Comparison of ENCODE assay signal across 26 cellular contexts in genomic region chr1:208300084-208300770, GRCh38.
"Had no signal": no experiment of that assay in that cellular context is flagged by ENCODE, and none has a peak within 500 bp of the region (broad histone marks: within the 10 kb centered on the region; RNA-seq: fewer than 3 reads in every experiment).

No MANE protein-coding gene starts in this region.

- H3K9me3 Mint-ChIP-seq: activated CD4-positive, alpha-beta memory T cell treated with anti-CD3 and anti-CD28 coated beads, Interleukin-2, amount 10 ng/mL, durations not matched to agents 7 days and 5 days; activated naive CD4-positive, alpha-beta T cell treated with anti-CD3 and anti-CD28 coated beads, Interleukin-2, amount 10 ng/mL, durations not matched to agents 7 days and 5 days; activated naive CD8-positive, alpha-beta T cell treated with anti-CD3 and anti-CD28 coated beads for 36 hours; activated T-cell treated with anti-CD3 and anti-CD28 coated beads, Interleukin-2, amount 50 U/mL, for 72 hours; activated T-helper 2 cell treated with anti-CD3 and anti-CD28 coated beads, Interferon-gamma antibody, Interleukin-2, Interleukin-4, amounts not matched to agents 10 μg/mL and 5 μg/mL and 100 μg/mL, durations not matched to agents 14 hours and 24 hours and 36 hours; T-cell had no signal

- H3K4me3 ChIP-seq: K562, SK-N-MC had no signal

- H3K36me3 ChIP-seq: WERI-Rb-1 had no signal

- H3K27me3 Mint-ChIP-seq: activated naive CD4-positive, alpha-beta T cell treated with anti-CD3 and anti-CD28 coated beads, Interleukin-2, amount 10 ng/mL, durations not matched to agents 7 days and 5 days had no signal

- H3K36me3 Mint-ChIP-seq: activated naive CD4-positive, alpha-beta T cell treated with anti-CD3 and anti-CD28 coated beads, Interleukin-2, amount 10 ng/mL, durations not matched to agents 7 days and 5 days; activated naive CD8-positive, alpha-beta T cell treated with anti-CD3 and anti-CD28 coated beads for 36 hours; T-cell had no signal

- H3K4me1 Mint-ChIP-seq: activated CD4-positive, alpha-beta memory T cell treated with anti-CD3 and anti-CD28 coated beads, Interleukin-2, amount 10 ng/mL, durations not matched to agents 7 days and 5 days; activated CD4-positive, alpha-beta T cell treated with anti-CD3 and anti-CD28 coated beads for 36 hours; activated naive CD4-positive, alpha-beta T cell treated with anti-CD3 and anti-CD28 coated beads, Interleukin-2, amount 10 ng/mL, durations not matched to agents 7 days and 5 days; activated naive CD8-positive, alpha-beta T cell treated with anti-CD3 and anti-CD28 coated beads for 36 hours; T-cell had no signal

- H3K4me3 Mint-ChIP-seq: activated CD4-positive, alpha-beta memory T cell treated with anti-CD3 and anti-CD28 coated beads, Interleukin-2, amount 10 ng/mL, durations not matched to agents 7 days and 5 days; activated CD4-positive, alpha-beta T cell treated with anti-CD3 and anti-CD28 coated beads for 36 hours; activated naive CD4-positive, alpha-beta T cell treated with anti-CD3 and anti-CD28 coated beads, Interleukin-2, amount 10 ng/mL, durations not matched to agents 7 days and 5 days; activated naive CD8-positive, alpha-beta T cell treated with anti-CD3 and anti-CD28 coated beads for 36 hours; activated T-cell treated with anti-CD3 and anti-CD28 coated beads, Interleukin-2, amount 50 U/mL, for 72 hours; T-cell had no signal

- ATAC-seq: activated CD4-positive, alpha-beta T cell treated with anti-CD3 and anti-CD28 coated beads for 36 hours; activated T-cell treated with anti-CD3 and anti-CD28 coated beads, Interleukin-2, amount 50 U/mL, for 72 hours; K562; Panc1; Right ventricle myocardium inferior; T-cell had no signal

- H3K27ac ChIP-seq: SK-N-MC, WERI-Rb-1 had no signal

- DNase-seq: activated CD4-positive, alpha-beta memory T cell treated with anti-CD3 and anti-CD28 coated beads, Interleukin-2, amount 10 ng/mL, durations not matched to agents 7 days and 5 days; activated CD4-positive, alpha-beta T cell treated with anti-CD3 and anti-CD28 coated beads for 36 hours; activated CD4-positive, alpha-beta T cell treated with anti-CD3 and anti-CD28 coated beads, Interleukin-2, amount 50 U/mL, for 1 hour; activated CD8-positive, alpha-beta memory T cell treated with anti-CD3 and anti-CD28 coated beads, Interleukin-2, amount 50 U/mL, for 4 hours; activated gamma-delta T cell treated with Interleukin-2 at 50 U/mL for 16 hours; activated naive CD4-positive, alpha-beta T cell treated with anti-CD3 and anti-CD28 coated beads, Interleukin-2, amount 10 ng/mL, durations not matched to agents 7 days and 5 days; activated naive CD8-positive, alpha-beta T cell treated with anti-CD3 and anti-CD28 coated beads for 36 hours; activated T-cell treated with anti-CD3 and anti-CD28 coated beads, Interleukin-2, amount 50 U/mL, for 72 hours; cerebellar nuclear complex; NCI-H1092; NCI-H1930; NCI-H446; NCI-H524 treated with DMSO at 0.1 percent for 48 hours; NCI-H774; NK-92 treated with Interleukin-12 subunit alpha and Interleukin-12 subunit beta, amount 100 ng/mL, for 24 hours; OCI-M1; RPMI8226; T-cell; T-helper 2 cell; T1000; WERI-Rb-1 had no signal

- H3K27ac Mint-ChIP-seq: activated CD4-positive, alpha-beta memory T cell treated with anti-CD3 and anti-CD28 coated beads, Interleukin-2, amount 10 ng/mL, durations not matched to agents 7 days and 5 days; activated CD4-positive, alpha-beta T cell treated with anti-CD3 and anti-CD28 coated beads for 36 hours; activated naive CD4-positive, alpha-beta T cell treated with anti-CD3 and anti-CD28 coated beads, Interleukin-2, amount 10 ng/mL, durations not matched to agents 7 days and 5 days; activated naive CD8-positive, alpha-beta T cell treated with anti-CD3 and anti-CD28 coated beads for 36 hours; activated T-cell treated with anti-CD3 and anti-CD28 coated beads, Interleukin-2, amount 50 U/mL, for 72 hours; activated T-helper 2 cell treated with anti-CD3 and anti-CD28 coated beads, Interferon-gamma antibody, Interleukin-2, Interleukin-4, amounts not matched to agents 10 μg/mL and 5 μg/mL and 100 μg/mL, durations not matched to agents 14 hours and 24 hours and 36 hours; T-cell had no signal
